ENCODE assay signal across 8 cellular contexts in genomic region chrX:154490414-154491083, GRCh38. TPM values are rescaled to one million over a fixed set of nuclear protein-coding genes. Genes with fewer than 3 reads are reported as not detected.
DNase-seq lines count a peak whose midpoint lies in the region; ATAC-seq and TF ChIP-seq lines count a peak whose summit lies in the region.

TSS of gene SLC10A3 (minus strand) at chrX:154490629. CDS start at chrX:154488940, 1,689 bp downstream.

- H3K4me3 Mint-ChIP-seq in T-helper 1 cell treated with Interleukin-12 subunit alpha and Interleukin-12 subunit beta and Interleukin-4 antibody, amounts not matched to agents 30 μg/mL and 1 μg/mL, for 36 hours: peak within 1 kb of the TSS; percentile 89
- H3K4me3 Mint-ChIP-seq in type B pancreatic cell: peak within 1 kb of the TSS; percentile 90

- peaks cover 11% of the 10 kb centered on the region for H3K4me1 Mint-ChIP-seq in T-helper 1 cell treated with Interleukin-12 subunit alpha and Interleukin-12 subunit beta and Interleukin-4 antibody, amounts not matched to agents 30 μg/mL and 1 μg/mL, for 36 hours (ENCODE audit: low read depth)
- H3K4me1 Mint-ChIP-seq in type B pancreatic cell (ENCODE audit: unreplicated experiment): no peaks in the 10 kb centered on the region

- peaks cover 8% of the 10 kb centered on the region for H3K36me3 Mint-ChIP-seq in T-helper 1 cell treated with Interleukin-12 subunit alpha and Interleukin-12 subunit beta and Interleukin-4 antibody, amounts not matched to agents 30 μg/mL and 1 μg/mL, for 36 hours (ENCODE audit: low read depth)
- H3K36me3 Mint-ChIP-seq in type B pancreatic cell: no peaks in the 10 kb centered on the region

- intact Hi-C loops in left cardiac atrium (cut with DNase I) (no loop called here), posterior cingulate gyrus (cut with DNase I) (no loop called here)

- H3K27me3 Mint-ChIP-seq in T-helper 1 cell treated with Interleukin-12 subunit alpha and Interleukin-12 subunit beta and Interleukin-4 antibody, amounts not matched to agents 30 μg/mL and 1 μg/mL, for 36 hours (ENCODE audit: low read depth): no peaks in the 10 kb centered on the region
- H3K27me3 Mint-ChIP-seq in type B pancreatic cell: no peaks in the 10 kb centered on the region

- H3K27ac Mint-ChIP-seq in T-helper 1 cell treated with Interleukin-12 subunit alpha and Interleukin-12 subunit beta and Interleukin-4 antibody, amounts not matched to agents 30 μg/mL and 1 μg/mL, for 36 hours: peak within 1 kb of the TSS; percentile 93
- H3K27ac Mint-ChIP-seq in type B pancreatic cell: peak within 1 kb of the TSS; percentile 95

- DNase-seq in NCI-H1694 treated with DMSO at 0.1 percent for 48 hours (lab: John Stamatoyannopoulos, UW) (peak; percentile 88), amniotic stem cell (lab: John Stamatoyannopoulos, UW) (peak; percentile 76), left cardiac atrium (peak; percentile 94), posterior cingulate gyrus (peak; percentile 88 to 99 (median 92)), type B pancreatic cell (ENCODE audit: extremely low spot score, unreplicated experiment) (peak; percentile 92)

- H3K9me3 Mint-ChIP-seq in T-helper 1 cell treated with Interleukin-12 subunit alpha and Interleukin-12 subunit beta and Interleukin-4 antibody, amounts not matched to agents 30 μg/mL and 1 μg/mL, for 36 hours: no peaks in the 10 kb centered on the region
- H3K9me3 Mint-ChIP-seq in type B pancreatic cell: no peaks in the 10 kb centered on the region

- peak; percentile 80 for ATAC-seq in GM18498 (IDR thresholded peaks at IDR 0.05; ENCODE audit: unreplicated experiment)
- peak; percentile 67 for ATAC-seq in HG02938 (IDR thresholded peaks at IDR 0.05; ENCODE audit: unreplicated experiment)
- peak; percentile 90 to 91 for ATAC-seq in left cardiac atrium

- TF ChIP-seq CTCF in type B pancreatic cell (conservative IDR thresholded peaks at IDR 0.05): no peak

RNA-seq across cellular contexts. Expression of gene SLC10A3, which starts in this region (rescaled TPM):
- total RNA-seq in left cardiac atrium (10 to 100 TPM; 15.1 to 18.4 TPM), type B pancreatic cell (ENCODE audit: low replicate concordance) (13.0 and 23.0 TPM in 2 replicates)

Comparison
In these comparisons a context has a peak if more than half of its experiments do, and no peak if none do; other contexts are left out.
1. Peak in every context shown above with its lines: DNase-seq and ATAC-seq.